2 cellular contexts compared by ENCODE assay signal in genomic region chr12:27583057-27583797, GRCh38.
A peak's percentile ranks its signal among the peaks of the same experiment; 100 is the strongest.
TF ChIP-seq lines count a peak whose summit lies in the region.

No MANE protein-coding gene starts in this region.

TF ChIP-seq in liver, 16 proteins besides CTCF, POLR2A, EP300 and RAD21:
- TF ChIP-seq FOXA1 (IDR thresholded peaks at IDR 0.05) (no peak), MAX (IDR thresholded peaks at IDR 0.05) (no peak), ATF3 (IDR thresholded peaks at IDR 0.05) (no peak), ZBTB33 (IDR thresholded peaks at IDR 0.05) (no peak), HNF4A (conservative IDR thresholded peaks at IDR 0.05) (no peak), HNF4G (IDR thresholded peaks at IDR 0.05) (no peak), SP1 (IDR thresholded peaks at IDR 0.05) (no peak), NR2F2 (IDR thresholded peaks at IDR 0.05) (peak; percentile 85), JUND (IDR thresholded peaks at IDR 0.05) (no peak), EGR1 (IDR thresholded peaks at IDR 0.05; ENCODE audit: low read depth in 2 of 2) (no peak), YY1 (IDR thresholded peaks at IDR 0.05) (no peak), TAF1 (conservative IDR thresholded peaks at IDR 0.05) (no peak), FOXA2 (IDR thresholded peaks at IDR 0.05) (no peak), RXRA (IDR thresholded peaks at IDR 0.05) (no peak), GABPA (IDR thresholded peaks at IDR 0.05 in 1 of 2, conservative IDR thresholded peaks at IDR 0.05 in 1 of 2) (no peak), REST (IDR thresholded peaks at IDR 0.05) (peak; percentile 48)

TF ChIP-seq in HepG2, 621 proteins besides CTCF, POLR2A, EP300 and RAD21:
- TF ChIP-seq ZNF781 (CRISPR knock-in tag; IDR thresholded peaks at IDR 0.05; ENCODE audit: borderline replicate concordance, not compliant biosample characterization) (no peak), ZNF598 (CRISPR knock-in tag; IDR thresholded peaks at IDR 0.05; ENCODE audit: borderline replicate concordance) (no peak), ZNF704 (CRISPR knock-in tag; IDR thresholded peaks at IDR 0.05; ENCODE audit: borderline replicate concordance) (no peak)
